ENCODE assay signal across 26 cellular contexts in the genomic region with DNA sequence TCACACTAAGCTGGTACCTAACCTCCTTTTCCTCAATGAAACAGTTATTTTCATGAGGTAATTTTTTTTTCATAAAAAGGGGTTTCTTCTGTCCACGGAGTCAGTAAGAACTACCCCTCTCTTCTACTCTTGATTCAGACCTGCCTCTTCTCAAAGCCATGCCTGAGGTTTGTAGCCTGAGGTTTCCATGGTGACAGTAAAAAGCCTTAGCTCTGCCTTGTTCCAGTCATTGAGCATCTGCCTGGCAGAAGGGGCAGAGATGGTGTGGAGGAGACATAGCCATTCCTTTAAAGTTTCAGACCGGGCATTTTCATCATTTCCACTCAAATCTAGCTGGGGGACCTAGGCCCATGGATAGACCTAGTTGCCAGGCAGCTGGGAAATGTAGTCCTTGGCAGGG.
DNase-seq lines count a peak whose midpoint lies in the region; ATAC-seq and TF ChIP-seq lines count a peak whose summit lies in the region.
"Had no signal": no experiment of that assay in that cellular context is flagged by ENCODE, and none has a peak within 500 bp of the region (broad histone marks: within the 10 kb centered on the region; RNA-seq: fewer than 3 reads in every experiment).

No MANE protein-coding gene starts in this region.

- H3K4me1 ChIP-seq in neutrophil (ENCODE audit: control insufficient read depth in 1 of 2, insufficient read depth in 1 of 2, low read depth in 1 of 2, low read length in 1 of 2), result no peaks in the 10 kb centered on the region
- H3K4me1 ChIP-seq: thyroid gland had no signal

- DNase-seq in DMS 273 (lab: John Stamatoyannopoulos, UW; ENCODE audit: unreplicated experiment), result peak; percentile 37
- no peak for DNase-seq in DMS 273 treated with DMSO at 0.1 percent for 48 hours (lab: John Stamatoyannopoulos, UW)
- peak; percentile 4 for DNase-seq in NCI-H526 treated with DMSO at 0.1 percent for 48 hours (lab: John Stamatoyannopoulos, UW)
- DNase-seq in erythroblast (lab: John Stamatoyannopoulos, UW), result peak; percentile 6 to 7
- no peak for DNase-seq in activated CD4-positive, alpha-beta T cell treated with anti-CD3 and anti-CD28 coated beads for 48 hours
- DNase-seq in effector CD4-positive, alpha-beta T cell, result no peak
- DNase-seq: activated CD4-positive, alpha-beta T cell treated with anti-CD3 and anti-CD28 coated beads, Interleukin-2, amount 50 U/mL, for 1 hour; activated CD8-positive, alpha-beta memory T cell treated with anti-CD3 and anti-CD28 coated beads, Interleukin-2, amount 50 U/mL, for 4 hours; activated naive CD4-positive, alpha-beta T cell treated with anti-CD3 and anti-CD28 coated beads, Interleukin-2, amount 50 U/mL, for 16 hours; amniotic stem cell; effector CD8-positive, alpha-beta T cell; H9; left ventricle myocardium inferior; NCI-H1092; NCI-H187; NCI-H226; occipital lobe; SIG-M5; stimulated activated naive CD8-positive, alpha-beta T cell treated with anti-CD3 and anti-CD28 coated beads, Interleukin-15, Interleukin-2, amounts not matched to agents 100 U/mL and 50 U/mL, for 24 hours; T1000; thyroid gland had no signal

- no peak for TF ChIP-seq POLR2A in erythroblast (IDR thresholded peaks at IDR 0.05; ENCODE audit: low read length)

- peak overlapping the region; percentile 23 for H3K27ac ChIP-seq in neutrophil
- H3K27ac ChIP-seq: 22Rv1, left ventricle myocardium inferior, skin epidermis, thyroid gland had no signal

- H3K4me3 ChIP-seq in neutrophil (ENCODE audit: low read depth in 1 of 2, low read length in 1 of 2), result no peak overlapping the region
- H3K4me3 ChIP-seq: left ventricle myocardium inferior, skin epidermis, thyroid gland had no signal

- H3K27me3 ChIP-seq in neutrophil, result no peaks in the 10 kb centered on the region
- H3K27me3 ChIP-seq: thyroid gland had no signal

- no peak for TF ChIP-seq CTCF in neutrophil (IDR thresholded peaks at IDR 0.05)

- ATAC-seq in HG03139 (IDR thresholded peaks at IDR 0.05; ENCODE audit: unreplicated experiment), result no peak
- ATAC-seq: Panc1; stimulated activated naive CD8-positive, alpha-beta T cell treated with anti-CD3 and anti-CD28 coated beads, Interleukin-15, Interleukin-2, amounts not matched to agents 100 U/mL and 50 U/mL, for 24 hours had no signal

- H3K9me3 ChIP-seq in neutrophil, result no peaks in the 10 kb centered on the region
- H3K9me3 ChIP-seq: left ventricle myocardium inferior, thyroid gland had no signal

- peaks cover 42% of the 10 kb centered on the region for H3K36me3 ChIP-seq in neutrophil
- H3K36me3 ChIP-seq: left ventricle myocardium inferior, thyroid gland had no signal

Comparison
In these comparisons a context has a peak if more than half of its experiments do, and no peak if none do; other contexts are left out.
1. DNase-seq: peak in DMS 273 (single experiment), NCI-H526 treated with DMSO at 0.1 percent for 48 hours (single experiment) and erythroblast (2 of 2); none in DMS 273 treated with DMSO at 0.1 percent for 48 hours (single experiment), activated CD4-positive, alpha-beta T cell treated with anti-CD3 and anti-CD28 coated beads for 48 hours (single experiment) and effector CD4-positive, alpha-beta T cell (single experiment).